Comparison of ENCODE assay signal across 8 cellular contexts in the genomic region with DNA sequence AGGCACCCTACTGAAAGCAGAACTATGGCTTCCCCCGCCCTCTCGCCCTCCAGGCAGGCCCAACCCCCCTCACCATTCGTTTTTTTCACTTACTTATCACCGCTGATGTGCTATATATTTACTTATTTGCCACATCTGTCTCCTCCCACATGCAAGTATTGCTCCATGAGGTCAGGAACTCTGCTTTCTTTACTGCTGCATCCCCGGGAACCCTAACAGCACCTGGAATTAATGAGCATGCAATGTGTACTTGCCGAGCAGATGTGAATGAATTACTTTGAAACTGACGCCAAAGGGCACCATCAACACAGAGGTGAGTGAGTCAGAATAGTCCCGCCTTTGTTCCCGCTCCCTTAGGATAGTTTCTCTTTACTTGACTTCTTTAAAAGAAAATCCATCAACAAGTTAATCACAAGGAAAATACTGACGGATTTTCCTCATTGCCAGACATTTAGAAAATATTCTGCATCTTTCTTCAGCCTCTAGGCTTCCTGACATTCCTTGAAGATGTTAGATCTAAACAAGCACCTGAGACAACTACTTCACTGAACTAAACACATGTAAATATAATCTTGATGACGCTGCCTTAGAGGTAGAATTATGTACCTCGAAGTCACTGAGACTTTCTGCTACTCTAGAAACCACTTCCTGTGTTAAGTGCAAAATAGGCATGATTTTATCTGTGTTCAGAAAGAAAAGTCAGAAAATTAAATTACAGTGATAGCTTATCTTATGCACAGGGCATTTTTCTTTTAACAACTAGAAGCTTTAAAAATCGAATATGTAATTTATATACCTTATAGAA. TPM values are rescaled to one million over a fixed set of nuclear protein-coding genes. Genes with fewer than 3 reads are reported as not detected.
DNase-seq lines count a peak whose midpoint lies in the region; ATAC-seq, FAIRE-seq and TF ChIP-seq lines count a peak whose summit lies in the region.

No MANE protein-coding gene starts in this region.

- POLR2A ChIA-PET in K562 (lab: Yijun Ruan, JAX) (no interaction called here), HEK293T (lab: Yijun Ruan, JAX) (no interaction called here)

- H3K27me3 Mint-ChIP-seq in CD4-positive, CD25-positive, alpha-beta regulatory T cell, result peaks cover 17% of the 10 kb centered on the region

- peak; percentile 42 for FAIRE-seq in K562 (lab: Jason Lieb, UNC)

- 0 out of 2 replicates have a peak, but pooled peaks cover 8% of the 10 kb centered on the region for H4K20me1 ChIP-seq in K562 (replicated peaks; ENCODE audit: control insufficient read depth, insufficient read depth, low read length)

- intact Hi-C loops in K562 (cut with micrococcal nuclease), result loop anchor here (10.0 kb wide), 1 partner anchor 441 kb away; no protein-coding TSS in a partner anchor

- H3K4me2 ChIP-seq in K562 (ENCODE audit: insufficient read depth, low read length), result 0 out of 2 replicates have a peak overlapping the region, but pooled peaks have one; percentile 43
- peak overlapping the region; percentile 43 for H3K4me2 ChIP-seq in neuronal stem cell (ENCODE audit: insufficient read depth, low read length, poor library complexity, severe bottlenecking)

- CTCF ChIA-PET in K562 (lab: Yijun Ruan, JAX; ENCODE audit: low intra/inter-chr PET ratio), result interaction anchor here (0.6 to 0.9 kb wide), 3 partner anchors 17 to 261 kb away, joined by 3 to 5 read pairs (median 3); no protein-coding TSS in a partner anchor
- CTCF ChIA-PET in HEK293T (lab: Yijun Ruan, JAX), result interaction anchor here (3.9 kb wide), 1 partner anchor 23 kb away, joined by 18 read pairs; no protein-coding TSS in a partner anchor

- no peak overlapping the region for H3K23ac ChIP-seq in neuronal stem cell (ENCODE audit: low read depth, low read length, poor library complexity)

- TF ChIP-seq RAD21 in K562 (CRISPR knock-in tag; conservative IDR thresholded peaks at IDR 0.05 in 1 of 2, IDR thresholded peaks at IDR 0.05 in 1 of 2), result no peak

- no peak overlapping the region for H4K91ac ChIP-seq in neuronal stem cell (ENCODE audit: low read depth, low read length, poor library complexity)

- no peak overlapping the region for H2AK5ac ChIP-seq in neuronal stem cell (ENCODE audit: low read depth, low read length)

- DNase-seq in CD4-positive, CD25-positive, alpha-beta regulatory T cell, result peak in 2 of 3 donors; percentile 78 to 89
- DNase-seq in NCI-H510A (lab: John Stamatoyannopoulos, UW), result peak; percentile 88
- no peak for DNase-seq in K562 (ENCODE audit: extremely low read depth in 1 of 4, low spot score in 3 of 4)
- no peak for DNase-seq in neuronal stem cell (ENCODE audit: low spot score)
- DNase-seq in effector CD4-positive, alpha-beta T cell, result no peak
- DNase-seq in HEK293T (ENCODE audit: extremely low spot score), result no peak

- no peak overlapping the region for H2BK15ac ChIP-seq in neuronal stem cell (ENCODE audit: low read length)

- no peaks in the 10 kb centered on the region for H3K79me2 ChIP-seq in K562 (ENCODE audit: control insufficient read depth, insufficient read depth, low read length)

- in situ Hi-C loops in K562 (cut with MboI), result loop anchor here (10.0 kb wide), 1 partner anchor 1051 kb away; no protein-coding TSS in a partner anchor

- no peak overlapping the region for H4K8ac ChIP-seq in neuronal stem cell (ENCODE audit: low read depth, low read length)

- no peak overlapping the region for H3K9ac ChIP-seq in K562 (ENCODE audit: insufficient read depth in 1 of 2, low read depth in 2 of 2, low read length in 2 of 2)
- H3K9ac ChIP-seq in neuronal stem cell (ENCODE audit: low read depth, low read length, poor library complexity), result no peak overlapping the region

- H3K9me3 Mint-ChIP-seq in CD4-positive, CD25-positive, alpha-beta regulatory T cell, result peaks cover 0 to 2% (median 0%) of the 10 kb centered on the region in 7 donors

- no peaks in the 10 kb centered on the region for H3K36me3 Mint-ChIP-seq in CD4-positive, CD25-positive, alpha-beta regulatory T cell

- H3K4me1 ChIP-seq in CD4-positive, CD25-positive, alpha-beta regulatory T cell (ENCODE audit: control insufficient read depth, insufficient read depth, low read length, poor library complexity, severe bottlenecking), result peaks cover 44% of the 10 kb centered on the region
- H3K4me1 ChIP-seq in K562 (replicated peaks in 1 of 2; ENCODE audit: control insufficient read depth in 2 of 2, insufficient read depth in 2 of 2, low read length in 2 of 2) (peaks cover 4 to 9% of the 10 kb centered on the region in 2 experiments; a peak in 2 of 5 replicates), neuronal stem cell (ENCODE audit: control insufficient read depth in 2 of 2, insufficient read depth in 1 of 2, low read depth in 1 of 2, low read length in 2 of 2) (peaks cover 15 to 19% of the 10 kb centered on the region in 2 donors), gastroesophageal sphincter (peaks cover 0 to 22% (median 0%) of the 10 kb centered on the region in 3 donors)

- no peaks in the 10 kb centered on the region for H3K79me1 ChIP-seq in neuronal stem cell (ENCODE audit: low read depth, low read length)

- TF ChIP-seq POLR2A in K562 (conservative IDR thresholded peaks at IDR 0.05), result no peak
- TF ChIP-seq POLR2A in gastroesophageal sphincter (IDR thresholded peaks at IDR 0.05), result no peak

- no peak overlapping the region for H2BK5ac ChIP-seq in neuronal stem cell (ENCODE audit: low read length)

- H2BK12ac ChIP-seq in neuronal stem cell (ENCODE audit: low read length), result no peak overlapping the region

- no peak overlapping the region for H2AFZ ChIP-seq in K562 (ENCODE audit: low read depth, low read length)
- peak overlapping the region; percentile 66 for H2AFZ ChIP-seq in neuronal stem cell (ENCODE audit: low read length)

- TF ChIP-seq CTCF in K562 (IDR thresholded peaks at IDR 0.05 in 2 of 3, conservative IDR thresholded peaks at IDR 0.05 in 1 of 3; ENCODE audit: insufficient read depth in 2 of 3, low read depth in 1 of 3, low read length in 3 of 3) (no peak), gastroesophageal sphincter (IDR thresholded peaks at IDR 0.05) (no peak)

- no TSS peak for BruUV-seq in K562 (replicated peaks; lab: Mats Ljungman, UMichigan)

- 8% methylated on average over 13 of the region's 13 CpGs for WGBS in K562 (ENCODE audit: insufficient coverage, low coverage, missing lambda C conversion rate)
- no CpG with 5 or more reads among the region's 13 CpGs for WGBS in neuronal stem cell (ENCODE audit: extremely low coverage in 2 of 2, insufficient read length in 2 of 2, insufficient replicate concordance in 1 of 2), 2 donors
- WGBS in gastroesophageal sphincter (ENCODE audit: low coverage in 1 of 2), 2 donors, result 45 to 57% methylated on average over 12 to 13 of the region's 13 CpGs

- peaks cover 25 to 71% (median 60%) of the 10 kb centered on the region in 4 donors for H3K4me1 Mint-ChIP-seq in CD4-positive, CD25-positive, alpha-beta regulatory T cell

- H3K9me3 ChIP-seq in CD4-positive, CD25-positive, alpha-beta regulatory T cell (ENCODE audit: control insufficient read depth in 2 of 2, low read length in 2 of 2), result no peaks in the 10 kb centered on the region
- H3K9me3 ChIP-seq in K562 (replicated peaks; ENCODE audit: control insufficient read depth, insufficient read depth, low read depth, low read length) (no peaks in the 10 kb centered on the region), neuronal stem cell (replicated peaks in 1 of 2; ENCODE audit: control insufficient read depth in 2 of 2, insufficient read depth in 1 of 2, low read depth in 1 of 2, low read length in 2 of 2) (no peaks in the 10 kb centered on the region), gastroesophageal sphincter (no peaks in the 10 kb centered on the region)

- no peak overlapping the region for H3K18ac ChIP-seq in neuronal stem cell (ENCODE audit: low read length)

- no peaks in the 10 kb centered on the region for H3K9me1 ChIP-seq in K562 (ENCODE audit: control insufficient read depth, insufficient read depth, low read length)

- TF ChIP-seq EP300 in K562 (IDR thresholded peaks at IDR 0.05; ENCODE audit: low read length) (no peak), gastroesophageal sphincter (IDR thresholded peaks at IDR 0.05) (no peak)

- peak overlapping the region; percentile 84 for H3K4me3 ChIP-seq in CD4-positive, CD25-positive, alpha-beta regulatory T cell (ENCODE audit: low read depth, low read length)
- H3K4me3 ChIP-seq in K562 (no peak overlapping the region), neuronal stem cell (ENCODE audit: low read length in 2 of 2) (peak overlapping the region in 1 of 2 donors; percentile 38), gastroesophageal sphincter (no peak overlapping the region)

- H3K27me3 ChIP-seq in CD4-positive, CD25-positive, alpha-beta regulatory T cell (ENCODE audit: control insufficient read depth, insufficient read depth, low read length), result no peaks in the 10 kb centered on the region
- peaks cover 10 to 17% of the 10 kb centered on the region in 2 experiments; a peak in 4 of 5 replicates for H3K27me3 ChIP-seq in K562 (ENCODE audit: control insufficient read depth in 2 of 2, insufficient read depth in 2 of 2, low read length in 2 of 2)
- peaks cover 0 to 5% (median 0%) of the 10 kb centered on the region in 3 experiments for H3K27me3 ChIP-seq in neuronal stem cell (ENCODE audit: control insufficient read depth in 3 of 3, insufficient read depth in 3 of 3, low read depth in 1 of 3, low read length in 3 of 3)
- peaks cover 9% of the 10 kb centered on the region for H3K27me3 ChIP-seq in gastroesophageal sphincter

- H3K14ac ChIP-seq in neuronal stem cell (ENCODE audit: low read length), result no peak overlapping the region

- H3K36me3 ChIP-seq in CD4-positive, CD25-positive, alpha-beta regulatory T cell (ENCODE audit: control insufficient read depth, insufficient read depth, low read length), result no peaks in the 10 kb centered on the region
- H3K36me3 ChIP-seq in K562 (ENCODE audit: control insufficient read depth, insufficient read depth, low read length) (no peaks in the 10 kb centered on the region), neuronal stem cell (replicated peaks in 1 of 2; ENCODE audit: control insufficient read depth in 2 of 2, insufficient read depth in 2 of 2, low read length in 2 of 2) (no peaks in the 10 kb centered on the region), gastroesophageal sphincter (no peaks in the 10 kb centered on the region)

- peak overlapping the region; percentile 97 to 98 (median 97) for H3K27ac Mint-ChIP-seq in CD4-positive, CD25-positive, alpha-beta regulatory T cell

- no peak overlapping the region for H2BK120ac ChIP-seq in neuronal stem cell (ENCODE audit: low read depth, low read length)

- no peak overlapping the region for H3K4ac ChIP-seq in neuronal stem cell (ENCODE audit: low read length)

- H3K27ac ChIP-seq in CD4-positive, CD25-positive, alpha-beta regulatory T cell (ENCODE audit: insufficient read depth, low read length, poor library complexity, severe bottlenecking), result peak overlapping the region; percentile 77
- H3K27ac ChIP-seq in K562 (ENCODE audit: extremely low read depth, low read depth, low read length) (no peak overlapping the region), neuronal stem cell (replicated peaks; ENCODE audit: low read length) (no peak overlapping the region), gastroesophageal sphincter (no peak overlapping the region)

- H3K4me3 Mint-ChIP-seq in CD4-positive, CD25-positive, alpha-beta regulatory T cell, result peak overlapping the region; percentile 78 to 97 (median 86)

- peak; percentile 87 to 93 for ATAC-seq in CD4-positive, CD25-positive, alpha-beta regulatory T cell (ENCODE audit: low read depth in 2 of 2)
- ATAC-seq in GM21423 (IDR thresholded peaks at IDR 0.05; ENCODE audit: unreplicated experiment) (peak; percentile 72), K562 (no peak; the same call in 2 of the 3 replicates), gastroesophageal sphincter (no peak)

RNA-seq across cellular contexts. Expression of a gene that starts 17.5 kb away (rescaled TPM):
- 33.4 TPM for total RNA-seq in CD4-positive, CD25-positive, alpha-beta regulatory T cell
- 10 to 100 TPM; 23.2 to 27.1 (median 24.3) TPM for polyA plus RNA-seq in CD4-positive, CD25-positive, alpha-beta regulatory T cell
- total RNA-seq in K562 (2011; cell fraction: chromatin; rRNA removed; ENCODE audit: low replicate concordance), result 13.9 and 34.5 TPM in 2 replicates
- 7.4 and 7.8 TPM in 2 replicates for total RNA-seq in K562 (2011; cell fraction: nucleolus; rRNA removed)
- total RNA-seq in K562 (2011; cell fraction: nucleoplasm; rRNA removed), result 17.1 and 34.4 TPM in 2 replicates
- total RNA-seq in K562 (2014; rRNA removed) (33.4 and 58.5 TPM in 2 replicates), K562 (2014; rRNA removed; fragmentation: Illumina TruSeq; extraction: Trizol) (23.9 and 28.3 TPM in 2 replicates), K562 (2015; rRNA removed; fragmentation: Illumina TruSeq; extraction: Trizol) (21.9 and 23.2 TPM in 2 replicates), K562 (2021) (61.0 and 68.3 TPM in 2 replicates), gastroesophageal sphincter (100 to 1,000 TPM in 3 of 4 donors, 10 to 100 TPM in 1; 69.3 to 136 (median 116) TPM)
- polyA plus RNA-seq in K562 (2011; rRNA removed) (33.8 and 35.1 TPM in 2 replicates), K562 (2014; fragmentation: Illumina TruSeq; extraction: Trizol) (20.9 and 26.7 TPM in 2 replicates), K562 (2014; fragmentation: Nextera tagmentation; extraction: Ambion mirVana) (1 to 10 TPM; 8.3 to 9.7 TPM), K562 (2014; rRNA removed) (36.0 and 55.2 TPM in 2 replicates)
- 11.7 and 19.5 TPM in 2 replicates for polyA plus RNA-seq in K562 (2011; cell fraction: cytosol; rRNA removed)
- polyA plus RNA-seq in K562 (2011; cell fraction: nucleus; rRNA removed), result 13.1 and 14.0 TPM in 2 replicates
- 29.8 and 40.1 TPM in 2 replicates for polyA plus RNA-seq in K562 (2012)
- polyA minus RNA-seq in K562 (2011; rRNA and poly(A)+ RNA removed), result 13.8 and 18.0 TPM in 2 replicates
- polyA minus RNA-seq in K562 (2011; cell fraction: cytosol; rRNA and poly(A)+ RNA removed), result 7.9 and 8.5 TPM in 2 replicates
- polyA minus RNA-seq in K562 (2011; cell fraction: nucleus; rRNA and poly(A)+ RNA removed), result 10.8 and 11.4 TPM in 2 replicates
- 36.9 TPM for polyA plus RNA-seq in neuronal stem cell (2013, experiment 1 of 2)
- 37.7 TPM for polyA plus RNA-seq in neuronal stem cell (2013, experiment 2 of 2)

Comparison
In these comparisons a context has a peak if more than half of its experiments do, and no peak if none do; other contexts are left out.
1. ATAC-seq: peak in CD4-positive, CD25-positive, alpha-beta regulatory T cell (2 of 2) and GM21423 (single experiment); none in K562 (single experiment) and gastroesophageal sphincter (single experiment).
2. DNase-seq: peak in CD4-positive, CD25-positive, alpha-beta regulatory T cell (2 of 3) and NCI-H510A (single experiment); none in K562 (0 of 4), neuronal stem cell (single experiment), effector CD4-positive, alpha-beta T cell (single experiment) and HEK293T (single experiment).